Comparison of ENCODE assay signal across 1 cellular context in genomic region chr4:52640808-52641595, GRCh38.
TF ChIP-seq lines count a peak whose summit lies in the region.

No MANE protein-coding gene starts in this region.

TF ChIP-seq in HCT116, 20 proteins besides CTCF, POLR2A, EP300 and RAD21 (continued from another document):
- TF ChIP-seq REST (IDR thresholded peaks at IDR 0.05; ENCODE audit: low read depth): no peak
- no peak for TF ChIP-seq MAX (IDR thresholded peaks at IDR 0.05)
- TF ChIP-seq EZH2 (IDR thresholded peaks at IDR 0.05): no peak
- TF ChIP-seq FOSL1 (IDR thresholded peaks at IDR 0.05; ENCODE audit: low read depth): no peak; the same call in 1 of the 2 replicates
- TF ChIP-seq CBX3 (IDR thresholded peaks at IDR 0.05; ENCODE audit: low read depth): no peak
- no peak for TF ChIP-seq ZBTB33 (IDR thresholded peaks at IDR 0.05; ENCODE audit: extremely low read depth, insufficient replicate concordance, low read length)
- TF ChIP-seq SP1 (IDR thresholded peaks at IDR 0.05; ENCODE audit: low read depth): 0 out of 2 replicates have a peak, but pooled peaks have one; percentile 3
- no peak for TF ChIP-seq YY1 (IDR thresholded peaks at IDR 0.05; ENCODE audit: extremely low read depth, insufficient replicate concordance, low read depth, low read length)
- TF ChIP-seq SRF (IDR thresholded peaks at IDR 0.05; ENCODE audit: low read depth): no peak
- no peak for TF ChIP-seq ELF1 (IDR thresholded peaks at IDR 0.05; ENCODE audit: borderline replicate concordance, low read depth)
- TF ChIP-seq EGR1 (IDR thresholded peaks at IDR 0.05; ENCODE audit: low read depth): no peak
- TF ChIP-seq ZFX (IDR thresholded peaks at IDR 0.05): no peak
- TF ChIP-seq, protein P1, sequence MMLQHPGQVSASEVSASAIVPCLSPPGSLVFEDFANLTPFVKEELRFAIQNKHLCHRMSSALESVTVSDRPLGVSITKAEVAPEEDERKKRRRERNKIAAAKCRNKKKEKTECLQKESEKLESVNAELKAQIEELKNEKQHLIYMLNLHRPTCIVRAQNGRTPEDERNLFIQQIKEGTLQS (IDR thresholded peaks at IDR 0.05): no peak
- peak; percentile 46; the same call in 1 of the 2 replicates for TF ChIP-seq JUND (IDR thresholded peaks at IDR 0.05)
- TF ChIP-seq TCF7L2 (IDR thresholded peaks at IDR 0.05; ENCODE audit: borderline replicate concordance, extremely low read depth, insufficient read depth, insufficient read length): no peak
